ENCODE assay signal across 8 cellular contexts in genomic region chr3:179563298-179563934, GRCh38. TPM values are rescaled to one million over a fixed set of nuclear protein-coding genes. Genes with fewer than 3 reads are reported as not detected.
DNase-seq lines count a peak whose midpoint lies in the region; ATAC-seq and TF ChIP-seq lines count a peak whose summit lies in the region.

No MANE protein-coding gene starts in this region.

- BruUV-seq in Calu3 (replicated peaks; lab: Mats Ljungman, UMichigan): no TSS peak

- intact Hi-C loops in Calu3 (cut with micrococcal nuclease; ENCODE audit: unreplicated experiment) (loop anchor here (5.0 kb wide), 1 partner anchor 216 kb away; the partner anchor contains the start of gene MFN1), esophagus squamous epithelium (cut with DNase I) (loop anchor here (10.0 kb wide), 1 partner anchor 219 kb away; the partner anchor contains the start of gene MFN1)
- intact Hi-C loops in naive thymus-derived CD4-positive, alpha-beta T cell (cut with micrococcal nuclease): loop anchor here (1.0 to 10.0 kb wide), 8 partner anchors 46 to 1566 kb away; partner anchors contain the start of genes DNAJC19 (in 2 of the 2), TTC14 (in 2 of the 2), FXR1 (in 1 of the 2) and GNB4 (in 1 of the 2)

- H3K4me1 ChIP-seq in esophagus squamous epithelium: peaks cover 8 to 25% (median 10%) of the 10 kb centered on the region in 3 donors
- H3K4me1 ChIP-seq in naive thymus-derived CD4-positive, alpha-beta T cell (ENCODE audit: control insufficient read depth in 2 of 2, insufficient read depth in 2 of 2, low read length in 2 of 2): peaks cover 10% of the 10 kb centered on the region in 2 donors

- peaks cover 23% of the 10 kb centered on the region for H3K4me1 Mint-ChIP-seq in Calu3 (ENCODE audit: low read depth, unreplicated experiment)
- H3K4me1 Mint-ChIP-seq in activated T-cell treated with anti-CD3 and anti-CD28 coated beads, Interleukin-2, amount 50 U/mL, for 4 hours (ENCODE audit: low read depth): peaks cover 32% of the 10 kb centered on the region
- peaks cover 13 to 52% (median 35%) of the 10 kb centered on the region in 7 donors for H3K4me1 Mint-ChIP-seq in naive thymus-derived CD4-positive, alpha-beta T cell
- H3K4me1 Mint-ChIP-seq in stimulated activated memory B cell treated with anti-CD40 and anti-IgM and Interleukin-4, amounts not matched to agents 10 μg/mL and 1 μg/mL and 100 μg/mL, for 72 hours: peaks cover 28% of the 10 kb centered on the region

- 0% methylated on average over 8 to 18 of the region's 39 CpGs for whole genome bisulfite sequencing in esophagus squamous epithelium, 2 donors

- DNase-seq in Calu3: peak; percentile 92
- DNase-seq in GM20000 (ENCODE audit: low spot score): peak; percentile 71
- DNase-seq in HPDE6-E6E7 (ENCODE audit: extremely low spot score): peak; percentile 76
- peak; percentile 51 for DNase-seq in activated T-cell treated with anti-CD3 and anti-CD28 coated beads, Interleukin-2, amount 50 U/mL, for 4 hours
- DNase-seq in esophagus squamous epithelium (lab: John Stamatoyannopoulos, UW): no peak
- DNase-seq in naive thymus-derived CD4-positive, alpha-beta T cell: peak; percentile 39 to 69 (median 52)

- peak overlapping the region; percentile 90 to 96 (median 94) for H3K27ac ChIP-seq in esophagus squamous epithelium
- peak overlapping the region; percentile 78 for H3K27ac ChIP-seq in naive thymus-derived CD4-positive, alpha-beta T cell (ENCODE audit: low read depth, low read length)

- peak overlapping the region; percentile 95 for H3K27ac Mint-ChIP-seq in Calu3 (ENCODE audit: unreplicated experiment)
- H3K27ac Mint-ChIP-seq in naive thymus-derived CD4-positive, alpha-beta T cell: peak overlapping the region; percentile 68 to 98 (median 92)
- H3K27ac Mint-ChIP-seq in stimulated activated memory B cell treated with anti-CD40 and anti-IgM and Interleukin-4, amounts not matched to agents 10 μg/mL and 1 μg/mL and 100 μg/mL, for 72 hours: peak overlapping the region; percentile 81

- TF ChIP-seq POLR2A in esophagus squamous epithelium (IDR thresholded peaks at IDR 0.05): no peak

- peak overlapping the region; percentile 84 to 98 (median 94) for H3K4me3 ChIP-seq in esophagus squamous epithelium
- peak overlapping the region; percentile 61 for H3K4me3 ChIP-seq in naive thymus-derived CD4-positive, alpha-beta T cell (ENCODE audit: low read length)

- H3K9me3 Mint-ChIP-seq in Calu3 (ENCODE audit: low read depth, unreplicated experiment): no peaks in the 10 kb centered on the region
- H3K9me3 Mint-ChIP-seq in activated T-cell treated with anti-CD3 and anti-CD28 coated beads, Interleukin-2, amount 50 U/mL, for 4 hours: no peaks in the 10 kb centered on the region
- no peaks in the 10 kb centered on the region for H3K9me3 Mint-ChIP-seq in naive thymus-derived CD4-positive, alpha-beta T cell
- H3K9me3 Mint-ChIP-seq in stimulated activated memory B cell treated with anti-CD40 and anti-IgM and Interleukin-4, amounts not matched to agents 10 μg/mL and 1 μg/mL and 100 μg/mL, for 72 hours: no peaks in the 10 kb centered on the region

- peak overlapping the region; percentile 93 for H3K4me3 Mint-ChIP-seq in Calu3 (ENCODE audit: low read depth, unreplicated experiment)
- H3K4me3 Mint-ChIP-seq in activated T-cell treated with anti-CD3 and anti-CD28 coated beads, Interleukin-2, amount 50 U/mL, for 4 hours: peak overlapping the region; percentile 95
- peak overlapping the region; percentile 91 to 100 (median 98) for H3K4me3 Mint-ChIP-seq in naive thymus-derived CD4-positive, alpha-beta T cell
- peak overlapping the region; percentile 86 for H3K4me3 Mint-ChIP-seq in stimulated activated memory B cell treated with anti-CD40 and anti-IgM and Interleukin-4, amounts not matched to agents 10 μg/mL and 1 μg/mL and 100 μg/mL, for 72 hours

- H3K9me3 ChIP-seq in esophagus squamous epithelium: no peaks in the 10 kb centered on the region
- H3K9me3 ChIP-seq in naive thymus-derived CD4-positive, alpha-beta T cell (ENCODE audit: control insufficient read depth in 2 of 3, low read length in 3 of 3): no peaks in the 10 kb centered on the region

- POLR2A ChIA-PET in naive thymus-derived CD4-positive, alpha-beta T cell (lab: Charles Lee): interaction anchor here (1.2 to 2.3 kb wide), 3 partner anchors 41 to 414 kb away, joined by 5 to 13 read pairs (median 8); partner anchors contain the start of genes MFN1, MRPL47 and NDUFB5

- peak; percentile 64 to 66 for ATAC-seq in activated T-cell treated with anti-CD3 and anti-CD28 coated beads, Interleukin-2, amount 50 U/mL, for 4 hours
- peak; percentile 59 for ATAC-seq in naive thymus-derived CD4-positive, alpha-beta T cell
- peak; percentile 76 for ATAC-seq in stimulated activated memory B cell treated with anti-CD40 and anti-IgM and Interleukin-4, amounts not matched to agents 10 μg/mL and 1 μg/mL and 100 μg/mL, for 72 hours

- no peaks in the 10 kb centered on the region for H3K27me3 ChIP-seq in esophagus squamous epithelium
- no peaks in the 10 kb centered on the region for H3K27me3 ChIP-seq in naive thymus-derived CD4-positive, alpha-beta T cell (ENCODE audit: control insufficient read depth in 2 of 2, insufficient read depth in 2 of 2, low read length in 2 of 2)

- no peaks in the 10 kb centered on the region for H3K36me3 ChIP-seq in esophagus squamous epithelium
- H3K36me3 ChIP-seq in naive thymus-derived CD4-positive, alpha-beta T cell (ENCODE audit: control insufficient read depth in 2 of 3, insufficient read depth in 3 of 3, low read length in 3 of 3): peaks cover 0 to 8% (median 0%) of the 10 kb centered on the region in 3 experiments

- peak; percentile 83 for TF ChIP-seq CTCF in Calu3 (IDR thresholded peaks at IDR 0.05; ENCODE audit: unreplicated experiment)
- no peak for TF ChIP-seq CTCF in GM20000 (IDR thresholded peaks at IDR 0.05; ENCODE audit: extremely low read depth, missing control alignments)
- peak; percentile 21 to 82 (median 63) for TF ChIP-seq CTCF in esophagus squamous epithelium (IDR thresholded peaks at IDR 0.05)

- no peaks in the 10 kb centered on the region for H3K27me3 Mint-ChIP-seq in Calu3 (ENCODE audit: unreplicated experiment)
- peaks cover 2% of the 10 kb centered on the region for H3K27me3 Mint-ChIP-seq in activated T-cell treated with anti-CD3 and anti-CD28 coated beads, Interleukin-2, amount 50 U/mL, for 4 hours (ENCODE audit: low read depth)
- H3K27me3 Mint-ChIP-seq in naive thymus-derived CD4-positive, alpha-beta T cell: peaks cover 0 to 10% (median 0%) of the 10 kb centered on the region in 5 donors
- no peaks in the 10 kb centered on the region for H3K27me3 Mint-ChIP-seq in stimulated activated memory B cell treated with anti-CD40 and anti-IgM and Interleukin-4, amounts not matched to agents 10 μg/mL and 1 μg/mL and 100 μg/mL, for 72 hours

- H3K36me3 Mint-ChIP-seq in Calu3 (ENCODE audit: insufficient read depth, unreplicated experiment): peaks cover 27% of the 10 kb centered on the region
- no peaks in the 10 kb centered on the region for H3K36me3 Mint-ChIP-seq in activated T-cell treated with anti-CD3 and anti-CD28 coated beads, Interleukin-2, amount 50 U/mL, for 4 hours (ENCODE audit: insufficient read depth)
- H3K36me3 Mint-ChIP-seq in naive thymus-derived CD4-positive, alpha-beta T cell: no peaks in the 10 kb centered on the region
- H3K36me3 Mint-ChIP-seq in stimulated activated memory B cell treated with anti-CD40 and anti-IgM and Interleukin-4, amounts not matched to agents 10 μg/mL and 1 μg/mL and 100 μg/mL, for 72 hours: no peaks in the 10 kb centered on the region

- CTCF ChIA-PET in Calu3 (lab: Charles Lee): interaction anchor here (0.6 to 1.6 kb wide), 10 partner anchors 9 to 240 kb away, joined by 3 to 10 read pairs (median 4); partner anchors contain the start of genes USP13 and ZNF639
- CTCF ChIA-PET in naive thymus-derived CD4-positive, alpha-beta T cell (lab: Charles Lee): no interaction called here

TF ChIP-seq in PFSK-1, 5 proteins besides CTCF, POLR2A, EP300 and RAD21 (continues in another document):
- TF ChIP-seq FOXP2 (optimal IDR thresholded peaks at IDR 0.05; ENCODE audit: borderline replicate concordance, extremely low read depth, extremely low read length, insufficient read depth): no peak

RNA-seq across cellular contexts. Expression of gene ACTL6A, which starts 0.7 kb away (rescaled TPM):
- total RNA-seq in Calu3 (2022) (148 and 158 TPM in 2 replicates), esophagus squamous epithelium (10 to 100 TPM; 51.5 to 95.4 (median 63.5) TPM)
- polyA plus RNA-seq in PFSK-1 (2012; ENCODE audit: insufficient read length, low read depth): 39.7 TPM
- total RNA-seq in activated T-cell treated with anti-CD3 and anti-CD28 coated beads, Interleukin-2, amount 50 U/mL, for 4 hours: 10 to 100 TPM; 86.7 to 96.8 (median 92.3) TPM
- total RNA-seq in naive thymus-derived CD4-positive, alpha-beta T cell: 10 to 100 TPM; 23.2 to 78.3 (median 49.0) TPM
- 10 to 100 TPM; 56.3 to 61.7 TPM for polyA plus RNA-seq in naive thymus-derived CD4-positive, alpha-beta T cell

RNA-seq across cellular contexts. Expression of gene MRPL47, which starts 41.0 kb away (rescaled TPM):
- total RNA-seq in Calu3 (2022): 76.2 and 88.0 TPM in 2 replicates
- 32.6 TPM for polyA plus RNA-seq in PFSK-1 (2012; ENCODE audit: insufficient read length, low read depth)
- 10 to 100 TPM; 77.2 to 86.9 (median 82.6) TPM for total RNA-seq in activated T-cell treated with anti-CD3 and anti-CD28 coated beads, Interleukin-2, amount 50 U/mL, for 4 hours
- total RNA-seq in esophagus squamous epithelium: 10 to 100 TPM; 22.6 to 32.6 (median 28.6) TPM
- total RNA-seq in naive thymus-derived CD4-positive, alpha-beta T cell: 10 to 100 TPM; 14.4 to 41.4 (median 18.5) TPM
- 10 to 100 TPM; 45.1 to 50.5 TPM for polyA plus RNA-seq in naive thymus-derived CD4-positive, alpha-beta T cell

RNA-seq across cellular contexts. Expression of gene NDUFB5, which starts 41.2 kb away (rescaled TPM):
- 135 and 146 TPM in 2 replicates for total RNA-seq in Calu3 (2022)
- polyA plus RNA-seq in PFSK-1 (2012; ENCODE audit: insufficient read length, low read depth): 47.4 TPM
- total RNA-seq in activated T-cell treated with anti-CD3 and anti-CD28 coated beads, Interleukin-2, amount 50 U/mL, for 4 hours: 10 to 100 TPM; 76.3 to 77.9 (median 77.3) TPM
- 100 to 1,000 TPM in 2 of 4 donors, 10 to 100 TPM in 2; 55.9 to 123 (median 95.2) TPM for total RNA-seq in esophagus squamous epithelium
- 10 to 100 TPM; 33.4 to 80.2 (median 62.8) TPM for total RNA-seq in naive thymus-derived CD4-positive, alpha-beta T cell
- 100 to 1,000 TPM in 1 of 2 donors, 10 to 100 TPM in 1; 45.7 to 105 TPM for polyA plus RNA-seq in naive thymus-derived CD4-positive, alpha-beta T cell
